Comparison of ENCODE assay signal across 17 cellular contexts in the genomic region with DNA sequence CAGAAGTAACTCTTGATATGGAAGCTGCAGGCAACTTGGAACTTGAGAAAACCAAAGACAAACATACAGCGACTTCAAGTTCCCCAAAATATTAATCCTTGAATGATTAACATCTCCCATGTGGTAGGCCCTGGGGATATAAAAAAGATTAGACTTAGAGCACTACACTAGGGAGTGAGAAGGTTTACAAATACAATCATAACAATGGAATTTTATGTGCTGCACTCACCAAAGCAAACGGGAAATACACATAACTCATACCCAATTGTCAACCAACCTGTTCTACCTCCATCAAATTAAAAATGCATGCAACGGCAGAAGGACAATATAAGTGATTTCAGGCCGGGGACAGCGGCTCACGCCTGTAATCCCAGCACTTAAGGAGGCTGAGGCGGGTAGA.
DNase-seq lines count a peak whose midpoint lies in the region; TF ChIP-seq lines count a peak whose summit lies in the region.
"Had no signal": no experiment of that assay in that cellular context is flagged by ENCODE, and none has a peak within 500 bp of the region (broad histone marks: within the 10 kb centered on the region; RNA-seq: fewer than 3 reads in every experiment).

No MANE protein-coding gene starts in this region.

- CTCF ChIA-PET in RWPE1 (lab: Yijun Ruan, JAX) = interaction anchor here (0.6 to 1.0 kb wide), 3 partner anchors 31 to 250 kb away, joined by 3 to 5 read pairs (median 3); no protein-coding TSS in a partner anchor
- CTCF ChIA-PET in HEK293T (lab: Yijun Ruan, JAX) = no interaction called here

- POLR2A ChIA-PET in RWPE1 (lab: Yijun Ruan, JAX; ENCODE audit: low non-redundant PET) = no interaction called here
- POLR2A ChIA-PET in HEK293T (lab: Yijun Ruan, JAX) = no interaction called here

- TF ChIP-seq CTCF in AG09309 (IDR thresholded peaks at IDR 0.05; ENCODE audit: control insufficient read depth, insufficient read depth, low read depth, low read length, missing control alignments) (no peak), RWPE1 (conservative IDR thresholded peaks at IDR 0.05; ENCODE audit: low read depth) (no peak), foreskin fibroblast (IDR thresholded peaks at IDR 0.05; ENCODE audit: low read depth, low read length) (no peak)

- DNase-seq in AG09309 (ENCODE audit: low read depth) (peak; percentile 25), HPDE6-E6E7 (ENCODE audit: extremely low spot score) (peak; percentile 75), RWPE1 (ENCODE audit: low spot score) (peak; percentile 59), foreskin fibroblast (peak; percentile 9 to 16), HEK293T (ENCODE audit: extremely low spot score) (no peak), SW480 (ENCODE audit: low spot score) (no peak), NCI-H1092 (lab: John Stamatoyannopoulos, UW) (no peak)
- DNase-seq in stimulated activated CD4-positive, alpha-beta T cell treated with anti-CD3 and anti-CD28 coated beads, Interleukin-15, amount 100 ng/mL, for 24 hours = no peak
- DNase-seq: brain microvascular endothelial cell; effector CD8-positive, alpha-beta T cell; gastrocnemius medialis; immature natural killer cell; Karpas-422; midbrain; NCI-H2171; stimulated activated naive CD8-positive, alpha-beta T cell treated with anti-CD3 and anti-CD28 coated beads, Interleukin-15, Interleukin-2, amounts not matched to agents 100 U/mL and 50 U/mL, for 24 hours had no signal

- H3K4me3 ChIP-seq in AG09309 (ENCODE audit: control insufficient read depth, low read depth, low read length) (no peak overlapping the region), foreskin fibroblast (ENCODE audit: low read depth in 1 of 2, low read length in 2 of 2) (no peak overlapping the region)
- H3K4me3 ChIP-seq: gastrocnemius medialis, skin epidermis had no signal

- no peak overlapping the region for H3K27ac ChIP-seq in RWPE1
- H3K27ac ChIP-seq: brain microvascular endothelial cell, gastrocnemius medialis, skin epidermis had no signal

TF ChIP-seq in HEK293T, 16 proteins besides CTCF, POLR2A, EP300 and RAD21:
- TF ChIP-seq NFRKB (IDR thresholded peaks at IDR 0.05) = no peak
- no peak for TF ChIP-seq SP1 (IDR thresholded peaks at IDR 0.05)
- no peak for TF ChIP-seq ARNT (IDR thresholded peaks at IDR 0.05)
- TF ChIP-seq LEF1 (IDR thresholded peaks at IDR 0.05; ENCODE audit: borderline replicate concordance) = no peak
- TF ChIP-seq TARDBP (IDR thresholded peaks at IDR 0.05) = no peak
- TF ChIP-seq HDGF (IDR thresholded peaks at IDR 0.05; ENCODE audit: borderline replicate concordance) = no peak
- TF ChIP-seq CTBP1 (IDR thresholded peaks at IDR 0.05; ENCODE audit: borderline replicate concordance) = no peak
- no peak for TF ChIP-seq BHLHE40 (IDR thresholded peaks at IDR 0.05; ENCODE audit: borderline replicate concordance)

Comparison
In these comparisons a context has a peak if more than half of its experiments do, and no peak if none do; other contexts are left out.
1. DNase-seq: peak in AG09309 (single experiment), HPDE6-E6E7 (single experiment), RWPE1 (single experiment) and foreskin fibroblast (2 of 2); none in HEK293T (single experiment), SW480 (single experiment), stimulated activated CD4-positive, alpha-beta T cell treated with anti-CD3 and anti-CD28 coated beads, Interleukin-15, amount 100 ng/mL, for 24 hours (single experiment) and NCI-H1092 (single experiment).